In genomic region chr6:80098392-80098791, GRCh38 we compare ENCODE assay signal across 20 cellular contexts. TPM values are rescaled to one million over a fixed set of nuclear protein-coding genes. Genes with fewer than 3 reads are reported as not detected.
DNase-seq lines count a peak whose midpoint lies in the region; ATAC-seq, FAIRE-seq and TF ChIP-seq lines count a peak whose summit lies in the region.
"Had no signal": no experiment of that assay in that cellular context is flagged by ENCODE, and none has a peak within 500 bp of the region (broad histone marks: within the 10 kb centered on the region; RNA-seq: fewer than 3 reads in every experiment).

No MANE protein-coding gene starts in this region.

- DNase-seq in H54 (ENCODE audit: insufficient read length, low spot score) (no peak), OCI-LY7 (ENCODE audit: low spot score) (no peak), amniotic epithelial cell (ENCODE audit: low read depth) (peak; percentile 4), fibroblast of villous mesenchyme (ENCODE audit: low read depth) (peak; percentile 2), inferior parietal cortex (ENCODE audit: extremely low spot score) (no peak)
- no peak for DNase-seq in stimulated activated CD4-positive, alpha-beta T cell treated with anti-CD3 and anti-CD28 coated beads, Interleukin-4, amount 100 ng/mL, for 4 hours
- DNase-seq: C1 segment of cervical spinal cord; Calu3; CD4-positive, alpha-beta memory T cell; COR-L47; DMS153; DND-41; HFFc6 had no signal

- TF ChIP-seq CTCF in OCI-LY7 (conservative IDR thresholded peaks at IDR 0.05; ENCODE audit: low read length) (no peak), fibroblast of villous mesenchyme (IDR thresholded peaks at IDR 0.05; ENCODE audit: insufficient read depth, low read depth, low read length) (no peak)

- intact Hi-C loops in OCI-LY7 (cut with micrococcal nuclease; ENCODE audit: unreplicated experiment), result no loop called here

- H4K20me1 ChIP-seq in OCI-LY7 (ENCODE audit: insufficient read depth, low read length), result no peaks in the 10 kb centered on the region

- CTCF ChIA-PET in OCI-LY7 (lab: Charles Lee; ENCODE audit: unreplicated experiment), result interaction anchor here (0.8 to 1.6 kb wide), 2 partner anchors 12 to 150 kb away, joined by 3 to 4 read pairs; no protein-coding TSS in a partner anchor

- no peaks in the 10 kb centered on the region for H3K9me2 ChIP-seq in OCI-LY7 (ENCODE audit: insufficient read depth, low read length)

- peak; percentile 6 for FAIRE-seq in H54 (lab: Jason Lieb, UNC)
- FAIRE-seq: G401.6, GM12878, GM19239 had no signal

- no peaks in the 10 kb centered on the region for H3K9me3 ChIP-seq in OCI-LY7 (ENCODE audit: low read length)
- H3K9me3 ChIP-seq: HAP-1 had no signal

- peaks cover 8% of the 10 kb centered on the region for H3K4me1 ChIP-seq in OCI-LY7 (ENCODE audit: insufficient read depth, low read length, poor library complexity, severe bottlenecking)
- H3K4me1 ChIP-seq: HAP-1 had no signal

- H3K4me3 ChIP-seq in OCI-LY7 (ENCODE audit: low read depth, low read length, poor library complexity, severe bottlenecking), result no peak overlapping the region
- no peak overlapping the region for H3K4me3 ChIP-seq in fibroblast of villous mesenchyme (ENCODE audit: low read depth, low read length)
- H3K4me3 ChIP-seq: GM12878, GM23338, HAP-1 had no signal

- no peaks in the 10 kb centered on the region for H3K36me3 ChIP-seq in OCI-LY7 (ENCODE audit: insufficient read depth, low read length)
- H3K36me3 ChIP-seq: HAP-1 had no signal

- no peak overlapping the region for H3K4me2 ChIP-seq in OCI-LY7 (ENCODE audit: low read length)
- H3K4me2 ChIP-seq: GM23338 had no signal

- ATAC-seq in HG02798 (IDR thresholded peaks at IDR 0.05; ENCODE audit: poor library complexity, unreplicated experiment) (no peak), SK-N-SH treated with all-trans-retinoic acid at 6 μM for 48 hours (no peak)
- ATAC-seq: GM12878, GM23338 had no signal

- no TSS peak for BruUV-seq in OCI-LY7 (replicated peaks; lab: Mats Ljungman, UMichigan)

- H3K27ac ChIP-seq in OCI-LY7 (ENCODE audit: low read depth, low read length, poor library complexity, severe bottlenecking), result no peak overlapping the region

- H2AFZ ChIP-seq in OCI-LY7 (ENCODE audit: low read length), result peak overlapping the region; percentile 66; the same call in 1 of the 2 replicates

- no peaks in the 10 kb centered on the region for H3K79me2 ChIP-seq in OCI-LY7 (ENCODE audit: insufficient read depth, low read depth, low read length)

- POLR2A ChIA-PET in OCI-LY7 (lab: Charles Lee), result interaction anchor here (0.6 to 1.0 kb wide), 2 partner anchors 8 to 58 kb away, joined by 4 to 14 read pairs; partner anchors contain the start of gene BCKDHB

- no peak for TF ChIP-seq POLR2A in H54 (IDR thresholded peaks at IDR 0.05; ENCODE audit: low read depth, low read length)

TF ChIP-seq in SK-N-SH treated with all-trans-retinoic acid at 6 μM for 48 hours, 23 proteins besides CTCF, POLR2A, EP300 and RAD21:
- TF ChIP-seq CREB5 (CRISPR knock-in tag; IDR thresholded peaks at IDR 0.05; ENCODE audit: low read depth), result no peak
- TF ChIP-seq ZC3H10 (CRISPR knock-in tag; IDR thresholded peaks at IDR 0.05), result no peak
- TF ChIP-seq TCF4 (CRISPR knock-in tag; IDR thresholded peaks at IDR 0.05; ENCODE audit: borderline replicate concordance), result no peak
- no peak for TF ChIP-seq TOX (CRISPR knock-in tag; IDR thresholded peaks at IDR 0.05; ENCODE audit: borderline replicate concordance)
- TF ChIP-seq CSRNP3 (CRISPR knock-in tag; IDR thresholded peaks at IDR 0.05), result no peak
- no peak for TF ChIP-seq PPARA (CRISPR knock-in tag; IDR thresholded peaks at IDR 0.05; ENCODE audit: borderline replicate concordance)
TF ChIP-seq in SK-N-SH treated with all-trans-retinoic acid at 6 μM for 48 hours: peak in this region for 0.

RNA-seq across cellular contexts. Expression of gene BCKDHB, which starts 8.1 kb away (rescaled TPM):
- 25.0 and 30.3 TPM in 2 replicates for total RNA-seq in OCI-LY7 (2014; rRNA removed; shearing (Covaris generic))
- total RNA-seq in OCI-LY7 (2022), result 25.7 and 31.7 TPM in 2 replicates
- total RNA-seq in fibroblast of villous mesenchyme, result 7.4 and 11.7 TPM in 2 replicates

Comparison
In these comparisons a context has a peak if more than half of its experiments do, and no peak if none do; other contexts are left out.
1. DNase-seq: peak in amniotic epithelial cell (single experiment) and fibroblast of villous mesenchyme (single experiment); none in H54 (single experiment), OCI-LY7 (single experiment), inferior parietal cortex (single experiment) and stimulated activated CD4-positive, alpha-beta T cell treated with anti-CD3 and anti-CD28 coated beads, Interleukin-4, amount 100 ng/mL, for 4 hours (0 of 2).